Comparison of ENCODE assay signal across 21 cellular contexts in the genomic region with DNA sequence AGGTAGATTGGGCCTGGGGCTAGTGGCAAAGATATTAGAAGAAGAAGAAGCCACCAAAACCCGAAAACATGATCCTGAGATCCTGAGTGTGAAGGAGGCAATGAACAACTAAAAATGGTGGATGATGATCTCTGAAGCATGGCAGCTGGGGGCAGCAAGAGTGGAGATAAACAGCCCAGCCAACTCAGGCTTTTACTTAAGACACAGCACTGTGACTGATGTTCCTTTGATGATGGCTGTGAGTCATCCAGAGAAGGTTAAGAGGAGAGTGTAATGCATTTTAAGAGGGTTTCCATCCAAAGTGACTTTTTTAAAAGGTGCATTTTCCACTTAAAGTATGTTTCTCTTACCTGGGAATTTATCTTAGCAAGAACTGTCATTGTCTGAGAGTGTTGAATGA. TPM values are rescaled to one million over a fixed set of nuclear protein-coding genes. Genes with fewer than 3 reads are reported as not detected.
DNase-seq lines count a peak whose midpoint lies in the region; TF ChIP-seq lines count a peak whose summit lies in the region.
"Had no signal": no experiment of that assay in that cellular context is flagged by ENCODE, and none has a peak within 500 bp of the region (broad histone marks: within the 10 kb centered on the region; RNA-seq: fewer than 3 reads in every experiment).

No MANE protein-coding gene starts in this region.

- no peak overlapping the region for H3K9ac ChIP-seq in GM23248

- no peaks in the 10 kb centered on the region for H3K36me3 Mint-ChIP-seq in activated naive CD4-positive, alpha-beta T cell treated with anti-CD3 and anti-CD28 coated beads for 36 hours (ENCODE audit: low read depth)
- no peaks in the 10 kb centered on the region for H3K36me3 Mint-ChIP-seq in activated naive CD4-positive, alpha-beta T cell treated with anti-CD3 and anti-CD28 coated beads, Interleukin-2, amount 10 ng/mL, durations not matched to agents 7 days and 5 days
- H3K36me3 Mint-ChIP-seq: CD8-positive, alpha-beta memory T cell had no signal

- in situ Hi-C loops in GM23248 (cut with MboI): no loop called here

- H3K27ac Mint-ChIP-seq in activated naive CD4-positive, alpha-beta T cell treated with anti-CD3 and anti-CD28 coated beads for 36 hours: peak overlapping the region; percentile 67
- no peak overlapping the region for H3K27ac Mint-ChIP-seq in activated naive CD4-positive, alpha-beta T cell treated with anti-CD3 and anti-CD28 coated beads, Interleukin-2, amount 10 ng/mL, durations not matched to agents 7 days and 5 days
- H3K27ac Mint-ChIP-seq: CD8-positive, alpha-beta memory T cell had no signal

- H3K4me1 Mint-ChIP-seq in activated naive CD4-positive, alpha-beta T cell treated with anti-CD3 and anti-CD28 coated beads for 36 hours (ENCODE audit: low read depth): peaks cover 25% of the 10 kb centered on the region
- H3K4me1 Mint-ChIP-seq in activated naive CD4-positive, alpha-beta T cell treated with anti-CD3 and anti-CD28 coated beads, Interleukin-2, amount 10 ng/mL, durations not matched to agents 7 days and 5 days: no peaks in the 10 kb centered on the region
- H3K4me1 Mint-ChIP-seq: CD8-positive, alpha-beta memory T cell had no signal

- H3K36me3 ChIP-seq in GM23248 (ENCODE audit: low read depth) (no peaks in the 10 kb centered on the region), kidney epithelial cell (ENCODE audit: control insufficient read depth, insufficient read depth, low read length) (no peaks in the 10 kb centered on the region), H7 (replicated peaks; ENCODE audit: control insufficient read depth, insufficient read depth, low read length) (no peaks in the 10 kb centered on the region), esophagus muscularis mucosa (no peaks in the 10 kb centered on the region)
- H3K36me3 ChIP-seq: Peyer's patch had no signal

- TF ChIP-seq CTCF in kidney epithelial cell (IDR thresholded peaks at IDR 0.05; ENCODE audit: insufficient read depth, low read length, poor library complexity, severe bottlenecking) (no peak), esophagus muscularis mucosa (IDR thresholded peaks at IDR 0.05) (no peak)

- H3K4me1 ChIP-seq in GM23248 (ENCODE audit: insufficient read depth): no peaks in the 10 kb centered on the region
- no peaks in the 10 kb centered on the region for H3K4me1 ChIP-seq in esophagus muscularis mucosa
- H3K4me1 ChIP-seq: Peyer's patch had no signal

- no peaks in the 10 kb centered on the region for H3K9me3 Mint-ChIP-seq in activated naive CD4-positive, alpha-beta T cell treated with anti-CD3 and anti-CD28 coated beads for 36 hours
- no peaks in the 10 kb centered on the region for H3K9me3 Mint-ChIP-seq in activated naive CD4-positive, alpha-beta T cell treated with anti-CD3 and anti-CD28 coated beads, Interleukin-2, amount 10 ng/mL, durations not matched to agents 7 days and 5 days

- TF ChIP-seq POLR2A in esophagus muscularis mucosa (IDR thresholded peaks at IDR 0.05; ENCODE audit: low read depth): no peak

- H3F3A ChIP-seq in GM23248 (ENCODE audit: insufficient read depth): no peaks in the 10 kb centered on the region

- H3K9me3 ChIP-seq in GM23248 (ENCODE audit: low read depth) (no peaks in the 10 kb centered on the region), esophagus muscularis mucosa (no peaks in the 10 kb centered on the region)
- H3K9me3 ChIP-seq: Peyer's patch had no signal

- 17 to 29% methylated on average over 1 of the region's 1 CpG for WGBS in GM23248 (ENCODE audit: low coverage in 1 of 2, low lambda C conversion rate in 2 of 2, missing lambda C conversion rate in 2 of 2), 2 experiments
- 91% methylated on average over 1 of the region's 1 CpG for WGBS in esophagus muscularis mucosa

- H3K79me2 ChIP-seq in GM23248 (ENCODE audit: insufficient read depth): no peaks in the 10 kb centered on the region

- peaks cover 6% of the 10 kb centered on the region for H3K27me3 Mint-ChIP-seq in activated naive CD4-positive, alpha-beta T cell treated with anti-CD3 and anti-CD28 coated beads for 36 hours (ENCODE audit: low read depth)
- H3K27me3 Mint-ChIP-seq in activated naive CD4-positive, alpha-beta T cell treated with anti-CD3 and anti-CD28 coated beads, Interleukin-2, amount 10 ng/mL, durations not matched to agents 7 days and 5 days: peaks cover 13% of the 10 kb centered on the region

- peak; percentile 50 for DNase-seq in activated naive CD4-positive, alpha-beta T cell treated with anti-CD3 and anti-CD28 coated beads for 36 hours
- no peak for DNase-seq in activated naive CD4-positive, alpha-beta T cell treated with anti-CD3 and anti-CD28 coated beads, Interleukin-2, amount 10 ng/mL, durations not matched to agents 7 days and 5 days
- peak; percentile 16 for DNase-seq in GM23248
- peak; percentile 8 for DNase-seq in RKO (ENCODE audit: low spot score)
- DNase-seq in kidney epithelial cell (ENCODE audit: low read depth): peak; percentile 18
- no peak for DNase-seq in AG20443 (ENCODE audit: low spot score)
- no peak for DNase-seq in H7
- no peak for DNase-seq in esophagus muscularis mucosa (ENCODE audit: extremely low spot score)
- DNase-seq: C1 segment of cervical spinal cord; CD8-positive, alpha-beta memory T cell; DMS79 treated with DMSO at 0.1 percent for 48 hours; Kasumi-1; NCI-H1105 treated with DMSO at 0.1 percent for 48 hours; NCI-H1694; NCI-H2081 treated with DMSO at 0.1 percent for 48 hours; NCI-H510A; NCI-H748 treated with DMSO at 0.1 percent for 48 hours; NK-92 treated with Interleukin-12 subunit alpha and Interleukin-12 subunit beta, amount 100 ng/mL, for 24 hours; Peyer's patch had no signal

- no peak overlapping the region for H3K4me2 ChIP-seq in GM23248 (ENCODE audit: unreplicated experiment)

- H3K27me3 ChIP-seq in GM23248 (replicated peaks; ENCODE audit: insufficient read depth) (peaks cover 3% of the 10 kb centered on the region), kidney epithelial cell (ENCODE audit: control insufficient read depth, insufficient read depth, low read length) (no peaks in the 10 kb centered on the region), H7 (ENCODE audit: control insufficient read depth, insufficient read depth, low read length) (no peaks in the 10 kb centered on the region), esophagus muscularis mucosa (no peaks in the 10 kb centered on the region)
- H3K27me3 ChIP-seq: Peyer's patch had no signal

- no peaks in the 10 kb centered on the region for H3K9me2 ChIP-seq in GM23248 (ENCODE audit: insufficient read depth)

- H3K4me3 ChIP-seq in GM23248: no peak overlapping the region
- H3K4me3 ChIP-seq in kidney epithelial cell (ENCODE audit: low read depth, low read length): no peak overlapping the region
- no peak overlapping the region for H3K4me3 ChIP-seq in H7 (ENCODE audit: insufficient read depth, low read depth, low read length)
- no peak overlapping the region for H3K4me3 ChIP-seq in esophagus muscularis mucosa
- H3K4me3 ChIP-seq: Peyer's patch had no signal

- H3K4me3 Mint-ChIP-seq in activated naive CD4-positive, alpha-beta T cell treated with anti-CD3 and anti-CD28 coated beads for 36 hours: no peak overlapping the region
- H3K4me3 Mint-ChIP-seq in activated naive CD4-positive, alpha-beta T cell treated with anti-CD3 and anti-CD28 coated beads, Interleukin-2, amount 10 ng/mL, durations not matched to agents 7 days and 5 days: no peak overlapping the region
- H3K4me3 Mint-ChIP-seq: CD8-positive, alpha-beta memory T cell had no signal

- H3K27ac ChIP-seq in GM23248 (no peak overlapping the region), esophagus muscularis mucosa (replicated peaks in 1 of 4) (no peak overlapping the region)
- H3K27ac ChIP-seq: Peyer's patch had no signal

- intact Hi-C loops in activated naive CD4-positive, alpha-beta T cell treated with anti-CD3 and anti-CD28 coated beads for 36 hours (cut with micrococcal nuclease): loop anchor here (5.0 to 10.0 kb wide), 2 partner anchors 644 to 1192 kb away; no protein-coding TSS in a partner anchor
- intact Hi-C loops in esophagus muscularis mucosa (cut with DNase I): no loop called here

- TF ChIP-seq EP300 in esophagus muscularis mucosa (IDR thresholded peaks at IDR 0.05): no peak

- no peak overlapping the region for H2AFZ ChIP-seq in GM23248

- CTCF ChIA-PET in activated naive CD4-positive, alpha-beta T cell treated with anti-CD3 and anti-CD28 coated beads for 36 hours (lab: Charles Lee): interaction anchor here (0.6 to 3.6 kb wide), 4 partner anchors 11 to 139 kb away, joined by 3 to 24 read pairs (median 8); partner anchors contain the start of gene CALCB
- CTCF ChIA-PET in activated naive CD4-positive, alpha-beta T cell treated with anti-CD3 and anti-CD28 coated beads, Interleukin-2, amount 10 ng/mL, durations not matched to agents 7 days and 5 days (lab: Charles Lee): no interaction called here

- no peaks in the 10 kb centered on the region for H4K20me1 ChIP-seq in GM23248 (ENCODE audit: insufficient read depth)

RNA-seq across cellular contexts. Expression of gene CALCB, which starts 14.3 kb away (rescaled TPM):
- 10 to 100 TPM; 12.1 to 12.5 TPM for total RNA-seq in activated naive CD4-positive, alpha-beta T cell treated with anti-CD3 and anti-CD28 coated beads for 36 hours
- total RNA-seq in GM23248 (2014; rRNA removed; shearing (Covaris generic)): not detected in 2 replicates
- polyA plus RNA-seq in GM23248 (2016; fragmentation: Nextera tagmentation; extraction: Ambion mirVana): not detected in 2 replicates
- 1.2 and 2.4 TPM in 2 replicates for total RNA-seq in kidney epithelial cell
- 0.21 and 0.41 TPM in 2 replicates for total RNA-seq in H7 (2014; rRNA removed; shearing (Covaris generic))
- total RNA-seq in esophagus muscularis mucosa: not detected
- total RNA-seq: Right ventricle myocardium inferior, SK-MEL-5 had no signal

RNA-seq across cellular contexts. Expression of gene INSC, which starts 55.6 kb away (rescaled TPM):
- total RNA-seq in activated naive CD4-positive, alpha-beta T cell treated with anti-CD3 and anti-CD28 coated beads for 36 hours: 1 to 10 TPM; 1.0 TPM
- 0.89 and 1.2 TPM in 2 replicates for total RNA-seq in GM23248 (2014; rRNA removed; shearing (Covaris generic))
- polyA plus RNA-seq in GM23248 (2016; fragmentation: Nextera tagmentation; extraction: Ambion mirVana): 1.0 and 1.1 TPM in 2 replicates
- total RNA-seq in kidney epithelial cell: 0.27 and 0.33 TPM in 2 replicates
- total RNA-seq in H7 (2014; rRNA removed; shearing (Covaris generic)): 0.07 TPM in 1 of 2 replicates, not detected in the other
- 1 to 10 TPM; 1.7 to 3.1 (median 2.6) TPM for total RNA-seq in esophagus muscularis mucosa
- total RNA-seq: CD8-positive, alpha-beta memory T cell had no signal
- polyA plus RNA-seq: CD8-positive, alpha-beta memory T cell had no signal

Comparison
In these comparisons a context has a peak if more than half of its experiments do, and no peak if none do; other contexts are left out.
1. DNase-seq: peak in activated naive CD4-positive, alpha-beta T cell treated with anti-CD3 and anti-CD28 coated beads for 36 hours (single experiment), GM23248 (single experiment), RKO (single experiment) and kidney epithelial cell (single experiment); none in activated naive CD4-positive, alpha-beta T cell treated with anti-CD3 and anti-CD28 coated beads, Interleukin-2, amount 10 ng/mL, durations not matched to agents 7 days and 5 days (single experiment), AG20443 (single experiment), H7 (single experiment) and esophagus muscularis mucosa (single experiment).